Comparison of ENCODE assay signal across 1 cellular context in genomic region chr9:124282442-124283231, GRCh38.
TF ChIP-seq lines count a peak whose summit lies in the region.

No MANE protein-coding gene starts in this region.

TF ChIP-seq in HepG2, 621 proteins besides CTCF, POLR2A, EP300 and RAD21 (continued from another document and continues in another):
- no peak for TF ChIP-seq ZHX2 (IDR thresholded peaks at IDR 0.05; ENCODE audit: low read depth)
- no peak for TF ChIP-seq ZHX2 (CRISPR knock-in tag; IDR thresholded peaks at IDR 0.05; ENCODE audit: borderline replicate concordance)
- no peak for TF ChIP-seq DR1 (CRISPR knock-in tag; IDR thresholded peaks at IDR 0.05)
- TF ChIP-seq YY1 (IDR thresholded peaks at IDR 0.05; ENCODE audit: insufficient read depth, insufficient replicate concordance, low read depth, low read length): peak; percentile 74
- TF ChIP-seq REXO4 (CRISPR knock-in tag; IDR thresholded peaks at IDR 0.05; ENCODE audit: borderline replicate concordance): no peak
- no peak for TF ChIP-seq ZNF543 (CRISPR knock-in tag; IDR thresholded peaks at IDR 0.05)
- no peak for TF ChIP-seq SNRNP70 (IDR thresholded peaks at IDR 0.05; ENCODE audit: low read depth, low read length)
- TF ChIP-seq ZNF792 (CRISPR knock-in tag; IDR thresholded peaks at IDR 0.05): peak; percentile 55; the same call in 1 of the 2 replicates
- TF ChIP-seq FOXA1 (IDR thresholded peaks at IDR 0.05): no peak
- peak; percentile 52; the same call in 1 of the 2 replicates for TF ChIP-seq FOXA1 (CRISPR knock-in tag; IDR thresholded peaks at IDR 0.05)
- TF ChIP-seq ZNF749 (CRISPR knock-in tag; IDR thresholded peaks at IDR 0.05; ENCODE audit: borderline replicate concordance): no peak
- TF ChIP-seq ZNF121 (CRISPR knock-in tag; IDR thresholded peaks at IDR 0.05): 0 out of 2 replicates have a peak, but pooled peaks have one; percentile 8
- no peak for TF ChIP-seq ARID3A (IDR thresholded peaks at IDR 0.05; ENCODE audit: low read depth, low read length)
- TF ChIP-seq MAFF (IDR thresholded peaks at IDR 0.05; ENCODE audit: low read depth, low read length): no peak
- TF ChIP-seq ZNF782 (CRISPR knock-in tag; IDR thresholded peaks at IDR 0.05; ENCODE audit: borderline replicate concordance): no peak
- TF ChIP-seq ZNF607 (CRISPR knock-in tag; IDR thresholded peaks at IDR 0.05; ENCODE audit: borderline replicate concordance): no peak
- TF ChIP-seq ERF (CRISPR knock-in tag; IDR thresholded peaks at IDR 0.05): peak; percentile 59
- TF ChIP-seq FOXP1 (IDR thresholded peaks at IDR 0.05): no peak
- TF ChIP-seq FOXP1 (CRISPR knock-in tag; IDR thresholded peaks at IDR 0.05): no peak
- TF ChIP-seq RELA (CRISPR knock-in tag; IDR thresholded peaks at IDR 0.05): no peak
- no peak for TF ChIP-seq GPN1 (CRISPR knock-in tag; IDR thresholded peaks at IDR 0.05; ENCODE audit: borderline replicate concordance)
- no peak for TF ChIP-seq GLMP (CRISPR knock-in tag; IDR thresholded peaks at IDR 0.05; ENCODE audit: borderline replicate concordance)
- TF ChIP-seq IRF2 (CRISPR knock-in tag; IDR thresholded peaks at IDR 0.05): no peak
- no peak; the same call in 1 of the 2 replicates for TF ChIP-seq ZBTB38 (CRISPR knock-in tag; IDR thresholded peaks at IDR 0.05)
- no peak for TF ChIP-seq NFKBIZ (CRISPR knock-in tag; IDR thresholded peaks at IDR 0.05)
- no peak for TF ChIP-seq CHD2 (IDR thresholded peaks at IDR 0.05; ENCODE audit: low read depth, low read length)
- no peak for TF ChIP-seq TFAP4 (IDR thresholded peaks at IDR 0.05; ENCODE audit: borderline replicate concordance, low read depth)
- no peak for TF ChIP-seq RBM22 (optimal IDR thresholded peaks at IDR 0.05; ENCODE audit: low read length)
- TF ChIP-seq HNRNPK (IDR thresholded peaks at IDR 0.05; ENCODE audit: low read depth, low read length, poor library complexity, severe bottlenecking): no peak
- no peak for TF ChIP-seq NAIF1 (CRISPR knock-in tag; IDR thresholded peaks at IDR 0.05; ENCODE audit: borderline replicate concordance)
- 0 out of 2 replicates have a peak, but pooled peaks have one; percentile 35 for TF ChIP-seq DPF2 (CRISPR knock-in tag; IDR thresholded peaks at IDR 0.05; ENCODE audit: borderline replicate concordance, low read depth)
- no peak for TF ChIP-seq SYNCRIP (IDR thresholded peaks at IDR 0.05; ENCODE audit: insufficient read depth, low read depth, low read length)
- no peak for TF ChIP-seq SIX4 (CRISPR knock-in tag; IDR thresholded peaks at IDR 0.05)
- TF ChIP-seq ZNF275 (CRISPR knock-in tag; IDR thresholded peaks at IDR 0.05; ENCODE audit: borderline replicate concordance): no peak
- no peak for TF ChIP-seq MATR3 (CRISPR knock-in tag; IDR thresholded peaks at IDR 0.05)
- no peak for TF ChIP-seq SALL2 (CRISPR knock-in tag; IDR thresholded peaks at IDR 0.05)
- no peak for TF ChIP-seq ZNF276 (CRISPR knock-in tag; IDR thresholded peaks at IDR 0.05; ENCODE audit: low read depth)
- TF ChIP-seq ZMAT5 (CRISPR knock-in tag; IDR thresholded peaks at IDR 0.05; ENCODE audit: borderline replicate concordance, low read depth): no peak
- no peak for TF ChIP-seq SOX6 (IDR thresholded peaks at IDR 0.05)
- peak; percentile 46 for TF ChIP-seq SOX6 (CRISPR knock-in tag; IDR thresholded peaks at IDR 0.05)
- peak; percentile 49; the same call in 1 of the 2 replicates for TF ChIP-seq RCOR2 (CRISPR knock-in tag; IDR thresholded peaks at IDR 0.05)
- TF ChIP-seq FOSL2 (CRISPR knock-in tag; IDR thresholded peaks at IDR 0.05): peak; percentile 48; the same call in 1 of the 2 replicates
- no peak for TF ChIP-seq ATRX (CRISPR knock-in tag; IDR thresholded peaks at IDR 0.05; ENCODE audit: borderline replicate concordance)
- TF ChIP-seq PPARG (CRISPR knock-in tag; conservative IDR thresholded peaks at IDR 0.05): peak; percentile 86
- no peak for TF ChIP-seq ZNF773 (CRISPR knock-in tag; IDR thresholded peaks at IDR 0.05; ENCODE audit: borderline replicate concordance)
- no peak for TF ChIP-seq ZBTB43 (CRISPR knock-in tag; conservative IDR thresholded peaks at IDR 0.05)
- 0 out of 2 replicates have a peak, but pooled peaks have one; percentile 18 for TF ChIP-seq KDM6A (CRISPR knock-in tag; IDR thresholded peaks at IDR 0.05; ENCODE audit: low read depth)
- TF ChIP-seq TRIM22 (IDR thresholded peaks at IDR 0.05): no peak
- no peak for TF ChIP-seq ZSCAN5A (CRISPR knock-in tag; IDR thresholded peaks at IDR 0.05; ENCODE audit: borderline replicate concordance)
- no peak for TF ChIP-seq NFE2L1 (CRISPR knock-in tag; IDR thresholded peaks at IDR 0.05; ENCODE audit: borderline replicate concordance)
- TF ChIP-seq NONO (IDR thresholded peaks at IDR 0.05): no peak
- TF ChIP-seq NONO (CRISPR knock-in tag; conservative IDR thresholded peaks at IDR 0.05): 0 out of 2 replicates have a peak, but pooled peaks have one; percentile 49
- TF ChIP-seq RXRA (CRISPR knock-in tag; IDR thresholded peaks at IDR 0.05): peak; percentile 64; the same call in 1 of the 2 replicates
